8 cellular contexts compared by ENCODE assay signal in the genomic region with DNA sequence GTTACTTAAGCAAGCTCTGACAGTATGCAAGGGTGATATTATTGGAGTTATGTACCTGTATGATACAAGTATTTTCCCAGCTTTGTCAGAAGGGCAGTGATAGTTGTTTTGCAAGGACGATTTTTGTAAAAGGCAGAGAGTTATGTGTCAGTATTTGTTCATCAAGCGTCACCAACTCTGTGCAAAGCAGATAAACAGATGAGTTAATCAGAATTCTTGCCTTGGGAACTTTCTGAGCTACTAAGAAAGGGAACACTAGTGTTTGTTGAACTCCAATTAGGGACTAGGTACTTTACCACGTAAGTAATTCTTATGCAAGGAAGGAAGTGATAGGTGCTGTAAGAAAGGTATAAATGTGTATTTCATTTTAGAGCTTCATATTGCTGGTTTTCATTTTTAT. TPM values are rescaled to one million over a fixed set of nuclear protein-coding genes. Genes with fewer than 3 reads are reported as not detected.
A peak's percentile ranks its signal among the peaks of the same experiment; 100 is the strongest.
DNase-seq lines count a peak whose midpoint lies in the region; FAIRE-seq and TF ChIP-seq lines count a peak whose summit lies in the region.

No MANE protein-coding gene starts in this region.

- peak overlapping the region; percentile 87 for H3K4me3 ChIP-seq in MG63

- FAIRE-seq in GM12892 (lab: Jason Lieb, UNC), result no peak

- DNase-seq in ELR (ENCODE audit: low read depth) (peak; percentile 85), MG63 (no peak), dedifferentiated amniotic fluid mesenchymal stem cell (ENCODE audit: extremely low spot score) (peak; percentile 44), myocyte (ENCODE audit: low read depth) (peak; percentile 37), GM12892 (ENCODE audit: insufficient read length) (no peak), T-helper 9 cell (no peak), occipital lobe (lab: John Stamatoyannopoulos, UW) (no peak)
- no peak for DNase-seq in activated CD4-positive, alpha-beta T cell treated with anti-CD3 and anti-CD28 coated beads for 1 hour

- H3K36me3 ChIP-seq in MG63, result no peaks in the 10 kb centered on the region; the same call in 1 of the 2 replicates

- H3K9me3 ChIP-seq in MG63, result no peaks in the 10 kb centered on the region

- H3K27me3 ChIP-seq in MG63, result no peaks in the 10 kb centered on the region

- no peak for TF ChIP-seq POLR2A in GM12892 (IDR thresholded peaks at IDR 0.05; ENCODE audit: low read depth, low read length)

RNA-seq across cellular contexts. Expression of a gene that starts 1.5 kb away (rescaled TPM):
- 9.9 and 13.3 TPM in 2 replicates for total RNA-seq in MG63 (2014; rRNA removed; shearing (Covaris generic); ENCODE audit: low replicate concordance)
- total RNA-seq in myocyte (67.1 and 75.4 TPM in 2 replicates), occipital lobe (154 TPM)
- 19.0 TPM for polyA plus RNA-seq in myocyte (2012)
- 24.6 TPM for polyA plus RNA-seq in GM12892 (2012; ENCODE audit: missing spikeins)

Comparison
In these comparisons a context has a peak if more than half of its experiments do, and no peak if none do; other contexts are left out.
1. DNase-seq: peak in ELR (single experiment), dedifferentiated amniotic fluid mesenchymal stem cell (single experiment) and myocyte (single experiment); none in MG63 (single experiment), GM12892 (single experiment), T-helper 9 cell (single experiment), activated CD4-positive, alpha-beta T cell treated with anti-CD3 and anti-CD28 coated beads for 1 hour (single experiment) and occipital lobe (single experiment).